Comparison of ENCODE assay signal across 1 cellular context in genomic region chr14:72904840-72905561, GRCh38.
TF ChIP-seq lines count a peak whose summit lies in the region.

No MANE protein-coding gene starts in this region.

TF ChIP-seq in K562, 482 proteins besides CTCF, POLR2A, EP300 and RAD21 (continued from another document):
- TF ChIP-seq ZNF511 (CRISPR knock-in tag; IDR thresholded peaks at IDR 0.05) = no peak
- TF ChIP-seq CBX1 (IDR thresholded peaks at IDR 0.05; ENCODE audit: low read depth) = no peak
- TF ChIP-seq TSC22D4 (tag; IDR thresholded peaks at IDR 0.05) = no peak
- TF ChIP-seq ZSCAN29 (IDR thresholded peaks at IDR 0.05) = no peak
- TF ChIP-seq MTF1 (CRISPR knock-in tag; IDR thresholded peaks at IDR 0.05; ENCODE audit: borderline replicate concordance) = no peak
- TF ChIP-seq RB1 (IDR thresholded peaks at IDR 0.05; ENCODE audit: low read depth) = 0 out of 2 replicates have a peak, but pooled peaks have one; percentile 51
- no peak for TF ChIP-seq RNF219 (CRISPR knock-in tag; IDR thresholded peaks at IDR 0.05)
- no peak for TF ChIP-seq HOXB6 (CRISPR knock-in tag; IDR thresholded peaks at IDR 0.05; ENCODE audit: borderline replicate concordance)
- TF ChIP-seq CC2D1A (IDR thresholded peaks at IDR 0.05) = peak; percentile 63; the same call in 1 of the 2 replicates
- TF ChIP-seq CEBPG (CRISPR knock-in tag; IDR thresholded peaks at IDR 0.05) = peak; percentile 49
- peak; percentile 78 to 87 for TF ChIP-seq CEBPG (tag; conservative IDR thresholded peaks at IDR 0.05 in 1 of 2, IDR thresholded peaks at IDR 0.05 in 1 of 2)
- TF ChIP-seq STAG1 (CRISPR knock-in tag; IDR thresholded peaks at IDR 0.05; ENCODE audit: borderline replicate concordance) = peak; percentile 44; the same call in 1 of the 2 replicates
- no peak for TF ChIP-seq CHAMP1 (IDR thresholded peaks at IDR 0.05)
- no peak for TF ChIP-seq JUND (IDR thresholded peaks at IDR 0.05; ENCODE audit: borderline replicate concordance, low read depth, low read length)
- peak; percentile 12; the same call in 1 of the 3 replicates for TF ChIP-seq JUND (tag; IDR thresholded peaks at IDR 0.05; ENCODE audit: borderline replicate concordance, low read depth, low read length)
